17 cellular contexts compared by ENCODE assay signal in genomic region chr11:92881940-92882339, GRCh38.
"Had no signal": no experiment of that assay in that cellular context is flagged by ENCODE, and none has a peak within 500 bp of the region (broad histone marks: within the 10 kb centered on the region; RNA-seq: fewer than 3 reads in every experiment).

No MANE protein-coding gene starts in this region.

- H3K27ac Mint-ChIP-seq: immature natural killer cell, mesothelial cell of epicardium had no signal

- H3K27ac ChIP-seq: coronary artery, esophagus muscularis mucosa, foreskin keratinocyte, gastroesophageal sphincter, heart left ventricle, hepatocyte, left lung, lower lobe of right lung had no signal

- H3K36me3 Mint-ChIP-seq: immature natural killer cell had no signal

- DNase-seq: dermis blood vessel endothelial cell; dorsolateral prefrontal cortex; effector CD4-positive, alpha-beta T cell; effector memory CD4-positive, alpha-beta T cell; foreskin keratinocyte; heart left ventricle; immature natural killer cell; left cardiac atrium; left ventricle myocardium superior; lower lobe of right lung; mesenchymal stem cell had no signal

- H3K4me3 Mint-ChIP-seq: immature natural killer cell, mesothelial cell of epicardium had no signal

- H3K4me1 Mint-ChIP-seq: immature natural killer cell had no signal

- ATAC-seq: foreskin keratinocyte, gastroesophageal sphincter, left cardiac atrium, left lung, left ventricle myocardium superior, lower lobe of right lung had no signal
